In genomic region chr9:12775963-12776774, GRCh38 we compare ENCODE assay signal across 8 cellular contexts. TPM values are rescaled to one million over a fixed set of nuclear protein-coding genes. Genes with fewer than 3 reads are reported as not detected.
DNase-seq lines count a peak whose midpoint lies in the region; ATAC-seq, FAIRE-seq and TF ChIP-seq lines count a peak whose summit lies in the region.

No MANE protein-coding gene starts in this region.

- H3K27ac ChIP-seq in aorta (ENCODE audit: low read depth in 1 of 2, low read length in 2 of 2): peak overlapping the region in 1 of 2 donors; percentile 72

- H3K4me1 ChIP-seq in mucosa of stomach (ENCODE audit: control insufficient read depth, insufficient read depth, low read length): peaks cover 4% of the 10 kb centered on the region
- peaks cover 2 to 8% of the 10 kb centered on the region in 2 donors for H3K4me1 ChIP-seq in aorta (ENCODE audit: control insufficient read depth in 1 of 2, insufficient read depth in 2 of 2, low read length in 2 of 2)

- FAIRE-seq in GM12891 (lab: Jason Lieb, UNC): peak; percentile 75

- ATAC-seq in HG02623 (IDR thresholded peaks at IDR 0.05; ENCODE audit: unreplicated experiment): peak; percentile 81
- peak; percentile 93 for ATAC-seq in aorta (ENCODE audit: low FRiP score)

- DNase-seq in GM12891 (ENCODE audit: insufficient read length, low spot score) (no peak), NCI-H1417 treated with DMSO at 0.1 percent for 48 hours (lab: John Stamatoyannopoulos, UW) (peak; percentile 10), SW480 (ENCODE audit: low spot score) (peak; percentile 90), fibroblast of mammary gland (ENCODE audit: low read depth) (peak; percentile 92), aorta (peak; percentile 91 to 92)
- no peak for DNase-seq in activated CD4-positive, alpha-beta T cell treated with anti-CD3 and anti-CD28 coated beads, Interleukin-2, amount 50 U/mL, for 4 hours

- H3K27me3 ChIP-seq in mucosa of stomach (ENCODE audit: control insufficient read depth, insufficient read depth, low read length) (no peaks in the 10 kb centered on the region), aorta (ENCODE audit: control insufficient read depth in 1 of 2, insufficient read depth in 2 of 2, low read length in 1 of 2) (no peaks in the 10 kb centered on the region)

- no peak for TF ChIP-seq POLR2A in GM12891 (IDR thresholded peaks at IDR 0.05; ENCODE audit: low read depth, low read length)

- no peaks in the 10 kb centered on the region for H3K36me3 ChIP-seq in mucosa of stomach (ENCODE audit: control insufficient read depth, insufficient read depth, low read length)
- no peaks in the 10 kb centered on the region for H3K36me3 ChIP-seq in aorta (ENCODE audit: control insufficient read depth in 1 of 2, insufficient read depth in 2 of 2, low read length in 1 of 2)

- H3K9me3 ChIP-seq in mucosa of stomach (ENCODE audit: control insufficient read depth, low read length) (no peaks in the 10 kb centered on the region), aorta (ENCODE audit: control insufficient read depth, low read length) (no peaks in the 10 kb centered on the region)

- TF ChIP-seq CTCF in fibroblast of mammary gland (conservative IDR thresholded peaks at IDR 0.05; ENCODE audit: control insufficient read depth, insufficient read depth, low read depth, low read length): peak; percentile 52

- WGBS in aorta, 2 donors: 0 to 1% methylated on average over 34 of the region's 34 CpGs

- H3K4me3 ChIP-seq in fibroblast of mammary gland (ENCODE audit: control insufficient read depth, low read depth, low read length) (peak overlapping the region; percentile 83), mucosa of stomach (ENCODE audit: low read length) (peak overlapping the region; percentile 83), aorta (ENCODE audit: low read length in 2 of 2) (peak overlapping the region; percentile 82 to 89)

- H3K9ac ChIP-seq in mucosa of stomach (ENCODE audit: low read length): peak overlapping the region; percentile 82

- intact Hi-C loops in aorta (cut with DNase I): loop anchor here (2.0 to 10.0 kb wide), 4 partner anchors 41 to 109 kb away; no protein-coding TSS in a partner anchor

TF ChIP-seq in GM12891, 5 proteins besides CTCF, POLR2A, EP300 and RAD21:
- TF ChIP-seq TAF1 (IDR thresholded peaks at IDR 0.05; ENCODE audit: low read depth, low read length): no peak
- TF ChIP-seq POU2F2 (IDR thresholded peaks at IDR 0.05; ENCODE audit: low read depth, low read length): no peak
- no peak for TF ChIP-seq PAX5 (IDR thresholded peaks at IDR 0.05; ENCODE audit: insufficient read depth, low read length, severe bottlenecking)
- TF ChIP-seq POLR2AphosphoS5 (IDR thresholded peaks at IDR 0.05; ENCODE audit: low read depth, low read length): no peak
- TF ChIP-seq SPI1 (IDR thresholded peaks at IDR 0.05; ENCODE audit: low read depth, low read length): no peak

RNA-seq across cellular contexts. Expression of gene LURAP1L, which starts 1.3 kb away (rescaled TPM):
- polyA plus RNA-seq in GM12891 (2012; ENCODE audit: low read depth, missing spikeins): not detected
- total RNA-seq in aorta: 10 to 100 TPM; 18.6 to 25.1 TPM
- polyA plus RNA-seq in aorta: 10 to 100 TPM; 13.5 to 26.4 TPM

Comparison
In these comparisons a context has a peak if more than half of its experiments do, and no peak if none do; other contexts are left out.
1. DNase-seq: peak in NCI-H1417 treated with DMSO at 0.1 percent for 48 hours (single experiment), SW480 (single experiment), fibroblast of mammary gland (single experiment) and aorta (2 of 2); none in GM12891 (single experiment) and activated CD4-positive, alpha-beta T cell treated with anti-CD3 and anti-CD28 coated beads, Interleukin-2, amount 50 U/mL, for 4 hours (0 of 2).
2. Peak in every context shown above with its lines, with median percentiles within 50 percentile points of each other: H3K4me3 ChIP-seq.